8 cellular contexts compared by ENCODE assay signal in the genomic region with DNA sequence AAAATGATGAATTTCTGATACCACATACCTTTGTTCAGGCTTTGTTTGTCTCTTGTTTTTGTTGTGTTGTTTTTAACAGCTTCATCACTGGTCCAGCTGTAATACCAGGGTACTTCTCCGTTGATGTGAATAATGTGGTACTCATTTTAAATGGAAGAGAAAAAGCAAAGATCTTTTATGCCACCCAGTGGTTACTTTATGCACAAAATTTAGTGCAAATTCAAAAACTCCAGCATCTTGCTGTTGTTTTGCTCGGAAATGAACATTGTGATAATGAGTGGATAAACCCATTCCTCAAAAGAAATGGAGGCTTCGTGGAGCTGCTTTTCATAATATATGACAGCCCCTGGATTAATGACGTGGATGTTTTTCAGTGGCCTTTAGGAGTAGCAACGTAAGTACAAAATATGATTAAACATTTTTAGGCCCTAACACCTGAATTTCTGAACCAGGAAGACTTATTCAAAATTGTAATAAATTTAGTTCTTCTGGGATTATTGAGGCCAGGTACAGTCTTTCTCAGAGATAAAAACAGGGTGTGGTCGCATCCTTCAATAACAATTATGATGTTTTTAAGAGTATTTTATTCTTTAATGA. TPM values are rescaled to one million over a fixed set of nuclear protein-coding genes. Genes with fewer than 3 reads are reported as not detected.
A peak's percentile ranks its signal among the peaks of the same experiment; 100 is the strongest.
DNase-seq lines count a peak whose midpoint lies in the region; ATAC-seq, FAIRE-seq and TF ChIP-seq lines count a peak whose summit lies in the region.

No MANE protein-coding gene starts in this region.

- TF ChIP-seq CTCF in DND-41 (IDR thresholded peaks at IDR 0.05; ENCODE audit: borderline replicate concordance, extremely low read depth, low read length, poor library complexity, severe bottlenecking) (peak; percentile 72), OCI-LY7 (conservative IDR thresholded peaks at IDR 0.05; ENCODE audit: low read length) (peak; percentile 81), esophagus squamous epithelium (IDR thresholded peaks at IDR 0.05) (peak in 5 of 6 experiments; percentile 18 to 49 (median 32))

- no peak for DNase-seq in DND-41
- peak; percentile 41 for DNase-seq in HTR-8/SVneo (ENCODE audit: insufficient read length, low spot score)
- peak; percentile 34 for DNase-seq in OCI-LY7 (ENCODE audit: low spot score)
- no peak for DNase-seq in esophagus squamous epithelium (lab: John Stamatoyannopoulos, UW)
- DNase-seq in renal cortical epithelial cell (ENCODE audit: low read depth), result peak; percentile 46
- DNase-seq in stimulated activated effector memory CD8-positive, alpha-beta T cell treated with anti-CD3 and anti-CD28 coated beads, Interleukin-12 subunit alpha, Interleukin-12 subunit beta, amount 100 ng/mL, for 72 hours (ENCODE audit: low spot score in 2 of 2), result no peak
- no peak for DNase-seq in stimulated activated naive CD4-positive, alpha-beta T cell treated with Interleukin-2 at 50 U/mL for 16 hours (lab: John Stamatoyannopoulos, UW)

- no peak for FAIRE-seq in HTR-8/SVneo (lab: Jason Lieb, UNC)

- no peaks in the 10 kb centered on the region for H4K20me1 ChIP-seq in DND-41 (ENCODE audit: insufficient read depth, low read length)
- no peaks in the 10 kb centered on the region for H4K20me1 ChIP-seq in OCI-LY7 (ENCODE audit: insufficient read depth, low read length)

- no TSS peak for BruUV-seq in OCI-LY7 (replicated peaks; lab: Mats Ljungman, UMichigan)

- ATAC-seq in DND-41 (ENCODE audit: insufficient read depth, low read depth) (no peak), HG02588 (IDR thresholded peaks at IDR 0.05; ENCODE audit: unreplicated experiment) (no peak)
- ATAC-seq in stimulated activated effector memory CD8-positive, alpha-beta T cell treated with anti-CD3 and anti-CD28 coated beads, Interleukin-12 subunit alpha, Interleukin-12 subunit beta, amount 100 ng/mL, for 72 hours, result no peak

- peaks cover 8% of the 10 kb centered on the region for H3K36me3 Mint-ChIP-seq in stimulated activated effector memory CD8-positive, alpha-beta T cell treated with anti-CD3 and anti-CD28 coated beads, Interleukin-12 subunit alpha, Interleukin-12 subunit beta, amount 100 ng/mL, for 72 hours

- H3K27me3 ChIP-seq in DND-41 (ENCODE audit: insufficient read depth, low read length, poor library complexity), result no peaks in the 10 kb centered on the region
- H3K27me3 ChIP-seq in esophagus squamous epithelium, result no peaks in the 10 kb centered on the region

- H3K4me3 Mint-ChIP-seq in stimulated activated effector memory CD8-positive, alpha-beta T cell treated with anti-CD3 and anti-CD28 coated beads, Interleukin-12 subunit alpha, Interleukin-12 subunit beta, amount 100 ng/mL, for 72 hours, result no peak overlapping the region

- intact Hi-C loops in OCI-LY7 (cut with micrococcal nuclease; ENCODE audit: unreplicated experiment), result loop anchor here (2.0 to 10.0 kb wide), 2 partner anchors 127 to 381 kb away; no protein-coding TSS in a partner anchor
- intact Hi-C loops in esophagus squamous epithelium (cut with DNase I), result no loop called here

- CTCF ChIA-PET in OCI-LY7 (lab: Charles Lee; ENCODE audit: unreplicated experiment), result interaction anchor here (1.3 kb wide), 1 partner anchor 12 kb away, joined by 3 read pairs; no protein-coding TSS in a partner anchor

- H2AFZ ChIP-seq in DND-41 (ENCODE audit: low read depth, low read length) (no peak overlapping the region), OCI-LY7 (ENCODE audit: low read length) (no peak overlapping the region)

- no peaks in the 10 kb centered on the region for H3K4me1 ChIP-seq in DND-41 (ENCODE audit: insufficient read depth, low read length)
- H3K4me1 ChIP-seq in OCI-LY7 (ENCODE audit: insufficient read depth, low read length, poor library complexity, severe bottlenecking), result no peaks in the 10 kb centered on the region
- no peaks in the 10 kb centered on the region for H3K4me1 ChIP-seq in esophagus squamous epithelium

- POLR2A ChIA-PET in OCI-LY7 (lab: Charles Lee), result interaction anchor here (1.9 kb wide), 1 partner anchor 17 kb away, joined by 7 read pairs; no protein-coding TSS in a partner anchor

- H3K9ac ChIP-seq in DND-41 (ENCODE audit: low read depth, low read length), result no peak overlapping the region

- WGBS in esophagus squamous epithelium, 2 donors, result 64 to 69% methylated on average over 6 of the region's 6 CpGs

- TF ChIP-seq POLR2A in esophagus squamous epithelium (IDR thresholded peaks at IDR 0.05), result no peak

- H3K27ac Mint-ChIP-seq in stimulated activated effector memory CD8-positive, alpha-beta T cell treated with anti-CD3 and anti-CD28 coated beads, Interleukin-12 subunit alpha, Interleukin-12 subunit beta, amount 100 ng/mL, for 72 hours, result no peak overlapping the region

- H3K27ac ChIP-seq in DND-41 (ENCODE audit: low read length) (no peak overlapping the region), OCI-LY7 (ENCODE audit: low read depth, low read length, poor library complexity, severe bottlenecking) (no peak overlapping the region), esophagus squamous epithelium (no peak overlapping the region)

- no peak overlapping the region for H3K4me2 ChIP-seq in DND-41 (ENCODE audit: insufficient read depth, low read length)
- H3K4me2 ChIP-seq in OCI-LY7 (ENCODE audit: low read length), result no peak overlapping the region

- H3K79me2 ChIP-seq in DND-41 (ENCODE audit: insufficient read depth, low read length) (no peaks in the 10 kb centered on the region), OCI-LY7 (ENCODE audit: insufficient read depth, low read depth, low read length) (no peaks in the 10 kb centered on the region)

- H3K9me3 ChIP-seq in DND-41 (ENCODE audit: insufficient read depth, low read length, severe bottlenecking), result no peaks in the 10 kb centered on the region
- no peaks in the 10 kb centered on the region for H3K9me3 ChIP-seq in OCI-LY7 (ENCODE audit: low read length)
- H3K9me3 ChIP-seq in esophagus squamous epithelium, result no peaks in the 10 kb centered on the region

- no peaks in the 10 kb centered on the region for H3K4me1 Mint-ChIP-seq in stimulated activated effector memory CD8-positive, alpha-beta T cell treated with anti-CD3 and anti-CD28 coated beads, Interleukin-12 subunit alpha, Interleukin-12 subunit beta, amount 100 ng/mL, for 72 hours

- no peak overlapping the region for H3K4me3 ChIP-seq in DND-41 (ENCODE audit: low read depth in 1 of 2, low read length in 2 of 2)
- no peak overlapping the region for H3K4me3 ChIP-seq in OCI-LY7 (ENCODE audit: low read depth, low read length, poor library complexity, severe bottlenecking)
- H3K4me3 ChIP-seq in esophagus squamous epithelium, result no peak overlapping the region

- H3K9me3 Mint-ChIP-seq in stimulated activated effector memory CD8-positive, alpha-beta T cell treated with anti-CD3 and anti-CD28 coated beads, Interleukin-12 subunit alpha, Interleukin-12 subunit beta, amount 100 ng/mL, for 72 hours, result no peaks in the 10 kb centered on the region

- H3K9me2 ChIP-seq in OCI-LY7 (ENCODE audit: insufficient read depth, low read length), result no peaks in the 10 kb centered on the region

- H3K36me3 ChIP-seq in DND-41 (ENCODE audit: insufficient read depth, low read length) (peaks cover 16% of the 10 kb centered on the region; the same call in 1 of the 2 replicates), OCI-LY7 (ENCODE audit: insufficient read depth, low read length) (peaks cover 25% of the 10 kb centered on the region), esophagus squamous epithelium (peaks cover 0 to 21% (median 9%) of the 10 kb centered on the region in 3 donors)

RNA-seq across cellular contexts. Expression of a gene that starts 22.4 kb away (rescaled TPM):
- 10.7 and 15.7 TPM in 2 replicates for total RNA-seq in OCI-LY7 (2014; rRNA removed; shearing (Covaris generic))
- total RNA-seq in OCI-LY7 (2022) (23.3 and 23.5 TPM in 2 replicates), esophagus squamous epithelium (10 to 100 TPM in 3 of 4 donors, 1 to 10 TPM in 1; 6.9 to 16.7 (median 13.0) TPM), renal cortical epithelial cell (17.7 and 18.8 TPM in 2 replicates)

RNA-seq across cellular contexts. Expression of a gene that starts 42.4 kb away (rescaled TPM):
- 0.06 TPM in 1 of 2 replicates, not detected in the other for total RNA-seq in OCI-LY7 (2014; rRNA removed; shearing (Covaris generic))
- total RNA-seq in OCI-LY7 (2022) (0.02 TPM in 1 of 2 replicates, not detected in the other), esophagus squamous epithelium (1 to 10 TPM; 2.0 to 5.3 (median 3.6) TPM), renal cortical epithelial cell (4.7 and 76.8 TPM in 2 replicates)

Comparison
In these comparisons a context has a peak if more than half of its experiments do, and no peak if none do; other contexts are left out.
1. DNase-seq: peak in HTR-8/SVneo (single experiment), OCI-LY7 (single experiment) and renal cortical epithelial cell (single experiment); none in DND-41 (single experiment), esophagus squamous epithelium (single experiment), stimulated activated effector memory CD8-positive, alpha-beta T cell treated with anti-CD3 and anti-CD28 coated beads, Interleukin-12 subunit alpha, Interleukin-12 subunit beta, amount 100 ng/mL, for 72 hours (0 of 2) and stimulated activated naive CD4-positive, alpha-beta T cell treated with Interleukin-2 at 50 U/mL for 16 hours (single experiment).
2. Peak in every context shown above with its lines, with median percentiles within 50 percentile points of each other: CTCF ChIP-seq.